1 cellular context compared by ENCODE assay signal in genomic region chr11:118359295-118359958, GRCh38.
TF ChIP-seq lines count a peak whose summit lies in the region.

Gene UBE4A, plus strand, starts transcription at chr11:118359600. Its CDS starts 5,481 bp downstream, at chr11:118365081.

TF ChIP-seq in HepG2, 621 proteins besides CTCF, POLR2A, EP300 and RAD21 (continued from another document and continues in another):
- peak; percentile 95 for TF ChIP-seq ATF2 (CRISPR knock-in tag; IDR thresholded peaks at IDR 0.05)
- TF ChIP-seq RFXANK (CRISPR knock-in tag; IDR thresholded peaks at IDR 0.05): 0 out of 2 replicates have a peak, but pooled peaks have one; percentile 54
- no peak for TF ChIP-seq HDAC6 (IDR thresholded peaks at IDR 0.05; ENCODE audit: low read depth, low read length)
- peak; percentile 98 for TF ChIP-seq GABPA (IDR thresholded peaks at IDR 0.05; ENCODE audit: low read depth, low read length)
- TF ChIP-seq GABPA (CRISPR knock-in tag; IDR thresholded peaks at IDR 0.05; ENCODE audit: low read depth): peak; percentile 100
- peak; percentile 92 for TF ChIP-seq TARDBP (CRISPR knock-in tag; IDR thresholded peaks at IDR 0.05)
- TF ChIP-seq TFDP1 (CRISPR knock-in tag; IDR thresholded peaks at IDR 0.05; ENCODE audit: borderline replicate concordance): peak; percentile 64; the same call in 1 of the 2 replicates
- TF ChIP-seq ZNF296 (CRISPR knock-in tag; conservative IDR thresholded peaks at IDR 0.05): no peak
- no peak for TF ChIP-seq CEBPZ (IDR thresholded peaks at IDR 0.05; ENCODE audit: low read length)
- TF ChIP-seq ZNF446 (CRISPR knock-in tag; IDR thresholded peaks at IDR 0.05): 0 out of 2 replicates have a peak, but pooled peaks have one; percentile 48
- TF ChIP-seq SMYD3 (CRISPR knock-in tag; IDR thresholded peaks at IDR 0.05): peak; percentile 75; the same call in 1 of the 2 replicates
- 0 out of 2 replicates have a peak, but pooled peaks have one; percentile 36 for TF ChIP-seq ZNF749 (CRISPR knock-in tag; IDR thresholded peaks at IDR 0.05; ENCODE audit: borderline replicate concordance)
- TF ChIP-seq PAX8 (CRISPR knock-in tag; IDR thresholded peaks at IDR 0.05; ENCODE audit: borderline replicate concordance): no peak
- 0 out of 2 replicates have a peak, but pooled peaks have one; percentile 50 for TF ChIP-seq ISL2 (CRISPR knock-in tag; IDR thresholded peaks at IDR 0.05)
- peak; percentile 57; the same call in 1 of the 2 replicates for TF ChIP-seq MIXL1 (CRISPR knock-in tag; IDR thresholded peaks at IDR 0.05)
- no peak for TF ChIP-seq NCOR1 (IDR thresholded peaks at IDR 0.05; ENCODE audit: borderline replicate concordance, low read length)
- TF ChIP-seq STAG1 (CRISPR knock-in tag; IDR thresholded peaks at IDR 0.05): peak; percentile 2; the same call in 1 of the 2 replicates
- TF ChIP-seq BRD4 (CRISPR knock-in tag; IDR thresholded peaks at IDR 0.05): peak; percentile 64; the same call in 1 of the 2 replicates
- TF ChIP-seq THAP9 (CRISPR knock-in tag; IDR thresholded peaks at IDR 0.05; ENCODE audit: borderline replicate concordance): peak; percentile 95
- TF ChIP-seq HIVEP1 (CRISPR knock-in tag; IDR thresholded peaks at IDR 0.05): 0 out of 2 replicates have a peak, but pooled peaks have one; percentile 70
- TF ChIP-seq ZBTB43 (CRISPR knock-in tag; conservative IDR thresholded peaks at IDR 0.05): no peak
- no peak for TF ChIP-seq CCAR2 (optimal IDR thresholded peaks at IDR 0.05; ENCODE audit: low read depth, low read length)
- peak; percentile 70; the same call in 1 of the 2 replicates for TF ChIP-seq ZFP90 (CRISPR knock-in tag; IDR thresholded peaks at IDR 0.05; ENCODE audit: borderline replicate concordance)
- TF ChIP-seq CBX1 (IDR thresholded peaks at IDR 0.05; ENCODE audit: low read depth): peak; percentile 92
- TF ChIP-seq ZMYM3 (CRISPR knock-in tag; IDR thresholded peaks at IDR 0.05): peak; percentile 90
- peak; percentile 99 for TF ChIP-seq CREB1 (IDR thresholded peaks at IDR 0.05)
- TF ChIP-seq CREB1 (CRISPR knock-in tag; IDR thresholded peaks at IDR 0.05): peak; percentile 100
- 0 out of 2 replicates have a peak, but pooled peaks have one; percentile 11 for TF ChIP-seq ZNF746 (CRISPR knock-in tag; IDR thresholded peaks at IDR 0.05)
- TF ChIP-seq HDAC2 (CRISPR knock-in tag; IDR thresholded peaks at IDR 0.05): peak; percentile 91
- no peak; the same call in 1 of the 2 replicates for TF ChIP-seq NFYB (CRISPR knock-in tag; IDR thresholded peaks at IDR 0.05)
- peak; percentile 39; the same call in 1 of the 2 replicates for TF ChIP-seq SP5 (CRISPR knock-in tag; IDR thresholded peaks at IDR 0.05; ENCODE audit: borderline replicate concordance, low read depth)
- TF ChIP-seq KDM5B (CRISPR knock-in tag; IDR thresholded peaks at IDR 0.05; ENCODE audit: borderline replicate concordance): no peak; the same call in 1 of the 2 replicates
- TF ChIP-seq ARNT2 (CRISPR knock-in tag; IDR thresholded peaks at IDR 0.05; ENCODE audit: low read depth): peak; percentile 7; the same call in 1 of the 2 replicates
- TF ChIP-seq ZNF605 (CRISPR knock-in tag; IDR thresholded peaks at IDR 0.05): peak; percentile 19; the same call in 1 of the 2 replicates
- TF ChIP-seq ZNF510 (CRISPR knock-in tag; IDR thresholded peaks at IDR 0.05; ENCODE audit: low read depth): no peak
- TF ChIP-seq ASH2L (IDR thresholded peaks at IDR 0.05; ENCODE audit: insufficient read length, low read depth, low read length): peak; percentile 88
- peak; percentile 74; the same call in 1 of the 2 replicates for TF ChIP-seq HNRNPL (IDR thresholded peaks at IDR 0.05; ENCODE audit: low read depth, low read length)
- peak; percentile 83 for TF ChIP-seq CEBPG (CRISPR knock-in tag; IDR thresholded peaks at IDR 0.05)
- TF ChIP-seq ZMYM2 (CRISPR knock-in tag; IDR thresholded peaks at IDR 0.05): peak; percentile 97
- TF ChIP-seq ZFX (CRISPR knock-in tag; IDR thresholded peaks at IDR 0.05; ENCODE audit: low read depth): peak; percentile 50; the same call in 1 of the 2 replicates
- 0 out of 2 replicates have a peak, but pooled peaks have one; percentile 8 for TF ChIP-seq ZNF800 (CRISPR knock-in tag; IDR thresholded peaks at IDR 0.05)
- TF ChIP-seq ZNF282 (IDR thresholded peaks at IDR 0.05; ENCODE audit: partially characterized antibody): no peak
- TF ChIP-seq ZMAT3 (CRISPR knock-in tag; conservative IDR thresholded peaks at IDR 0.05): peak; percentile 70; the same call in 1 of the 2 replicates
- TF ChIP-seq ZNF264 (CRISPR knock-in tag; IDR thresholded peaks at IDR 0.05): peak; percentile 80; the same call in 1 of the 2 replicates
- TF ChIP-seq MZF1 (CRISPR knock-in tag; IDR thresholded peaks at IDR 0.05; ENCODE audit: borderline replicate concordance): no peak
- peak; percentile 89 for TF ChIP-seq POLR2G (IDR thresholded peaks at IDR 0.05; ENCODE audit: low read depth, low read length)
- peak; percentile 79 for TF ChIP-seq GMEB1 (CRISPR knock-in tag; IDR thresholded peaks at IDR 0.05; ENCODE audit: borderline replicate concordance)
- TF ChIP-seq CHD4 (IDR thresholded peaks at IDR 0.05; ENCODE audit: borderline replicate concordance, low read length): peak; percentile 98
- TF ChIP-seq ZNF234 (CRISPR knock-in tag; conservative IDR thresholded peaks at IDR 0.05): no peak
- peak; percentile 48; the same call in 1 of the 2 replicates for TF ChIP-seq RFXAP (CRISPR knock-in tag; IDR thresholded peaks at IDR 0.05; ENCODE audit: borderline replicate concordance)
- peak; percentile 46 for TF ChIP-seq ZNF883 (CRISPR knock-in tag; IDR thresholded peaks at IDR 0.05; ENCODE audit: not compliant biosample characterization)
- TF ChIP-seq ZBTB39 (CRISPR knock-in tag; IDR thresholded peaks at IDR 0.05): no peak
- no peak for TF ChIP-seq TBP (CRISPR knock-in tag; IDR thresholded peaks at IDR 0.05)
- 0 out of 2 replicates have a peak, but pooled peaks have one; percentile 61 for TF ChIP-seq ZNF569 (CRISPR knock-in tag; IDR thresholded peaks at IDR 0.05; ENCODE audit: borderline replicate concordance)
- peak; percentile 99 for TF ChIP-seq ELF1 (CRISPR knock-in tag; IDR thresholded peaks at IDR 0.05)
